Comparison of ENCODE assay signal across 8 cellular contexts in genomic region chrX:18425199-18426003, GRCh38. TPM values are rescaled to one million over a fixed set of nuclear protein-coding genes. Genes with fewer than 3 reads are reported as not detected.
DNase-seq lines count a peak whose midpoint lies in the region; ATAC-seq, FAIRE-seq and TF ChIP-seq lines count a peak whose summit lies in the region.

TSS of gene CDKL5 (plus strand) at chrX:18425608. CDS start at chrX:18507097, 81,489 bp downstream.

- TF ChIP-seq POLR2A in spleen (IDR thresholded peaks at IDR 0.05), result peak in 2 of 3 donors; percentile 11 to 66

- peaks cover 0 to 14% (median 4%) of the 10 kb centered on the region in 7 donors for H3K27me3 ChIP-seq in spleen (replicated peaks in 1 of 7)

- H3K4me3 ChIP-seq in AG10803 (ENCODE audit: low read length) (peak within 1 kb of the TSS; percentile 67), spleen (peak within 1 kb of the TSS; percentile 48 to 78 (median 62))

- DNase-seq in AG10803 (ENCODE audit: low read depth) (peak; percentile 94), NCI-H446 treated with DMSO at 0.1 percent for 48 hours (lab: John Stamatoyannopoulos, UW) (peak; percentile 87), cerebellar nuclear complex (lab: John Stamatoyannopoulos, UW) (peak; percentile 61 to 93), spleen (peak; percentile 98)
- DNase-seq in activated CD4-positive, CD25-positive, alpha-beta regulatory T cell treated with anti-CD3 and anti-CD28 coated beads, Interleukin-2, amount 50 U/mL, for 72 hours, result peak; percentile 90

- intact Hi-C loops in spleen (cut with DNase I; ENCODE audit: low total_unique reads), result no loop called here

- H3K36me3 ChIP-seq in spleen, result no peaks in the 10 kb centered on the region

- H3K9me3 ChIP-seq in spleen, result no peaks in the 10 kb centered on the region

- H3K27ac ChIP-seq in spleen, result peak within 1 kb of the TSS; percentile 60 to 92 (median 87)

- peaks cover 0 to 29% (median 15%) of the 10 kb centered on the region in 6 donors for H3K4me1 ChIP-seq in spleen

- ATAC-seq in GM19043 (IDR thresholded peaks at IDR 0.05; ENCODE audit: low read depth, unreplicated experiment) (peak; percentile 90), HG03378 (IDR thresholded peaks at IDR 0.05; ENCODE audit: unreplicated experiment) (peak; percentile 86)

- peak; percentile 84 for FAIRE-seq in islet of Langerhans (lab: Jason Lieb, UNC)

- WGBS in spleen, 5 donors, result 0 to 26% (median 10%) methylated on average over 56 to 77 of the region's 79 CpGs; no CpG with 5 or more reads in 1 of the 5 donors

- no peak for TF ChIP-seq CTCF in AG10803 (conservative IDR thresholded peaks at IDR 0.05; ENCODE audit: low read length)
- TF ChIP-seq CTCF in spleen (IDR thresholded peaks at IDR 0.05 in 8 of 11, conservative IDR thresholded peaks at IDR 0.05 in 3 of 11), result peak in 1 of 11 experiments; percentile 10

RNA-seq across cellular contexts. Expression of gene CDKL5, which starts in this region (rescaled TPM):
- 10 to 100 TPM in 3 of 7 donors, 1 to 10 TPM in 4; 4.4 to 10.6 (median 8.3) TPM for total RNA-seq in spleen
- under 1 TPM; 0.24 to 0.48 (median 0.24) TPM for polyA plus RNA-seq in spleen

Comparison
In these comparisons a context has a peak if more than half of its experiments do, and no peak if none do; other contexts are left out.
1. Peak in every context shown above with its lines: DNase-seq, ATAC-seq, H3K4me3 ChIP-seq and H3K27ac ChIP-seq.